In genomic region chr20:32365560-32365959, GRCh38 we compare ENCODE assay signal across 19 cellular contexts. TPM values are rescaled to one million over a fixed set of nuclear protein-coding genes. Genes with fewer than 3 reads are reported as not detected.
A peak's percentile ranks its signal among the peaks of the same experiment; 100 is the strongest.
DNase-seq lines count a peak whose midpoint lies in the region; ATAC-seq, FAIRE-seq and TF ChIP-seq lines count a peak whose summit lies in the region.
"Had no signal": no experiment of that assay in that cellular context is flagged by ENCODE, and none has a peak within 500 bp of the region (broad histone marks: within the 10 kb centered on the region; RNA-seq: fewer than 3 reads in every experiment).

No MANE protein-coding gene starts in this region.

- peaks cover 76% of the 10 kb centered on the region for H3K4me1 Mint-ChIP-seq in activated naive CD4-positive, alpha-beta T cell treated with anti-CD3 and anti-CD28 coated beads, Interleukin-2, amount 50 U/mL, for 24 hours
- peaks cover 78% of the 10 kb centered on the region for H3K4me1 Mint-ChIP-seq in activated naive CD8-positive, alpha-beta T cell treated with anti-CD3 and anti-CD28 coated beads for 36 hours
- H3K4me1 Mint-ChIP-seq in stimulated activated memory B cell treated with anti-CD40 and anti-IgM and Interleukin-4, amounts not matched to agents 10 μg/mL and 1 μg/mL and 100 μg/mL, for 72 hours: peaks cover 87% of the 10 kb centered on the region
- peaks cover 68% of the 10 kb centered on the region for H3K4me1 Mint-ChIP-seq in chondrocyte (ENCODE audit: low read depth)

- peak overlapping the region; percentile 49 for H3K4me3 Mint-ChIP-seq in activated naive CD4-positive, alpha-beta T cell treated with anti-CD3 and anti-CD28 coated beads, Interleukin-2, amount 50 U/mL, for 24 hours
- no peak overlapping the region for H3K4me3 Mint-ChIP-seq in activated naive CD8-positive, alpha-beta T cell treated with anti-CD3 and anti-CD28 coated beads for 36 hours
- H3K4me3 Mint-ChIP-seq in stimulated activated memory B cell treated with anti-CD40 and anti-IgM and Interleukin-4, amounts not matched to agents 10 μg/mL and 1 μg/mL and 100 μg/mL, for 72 hours: no peak overlapping the region
- H3K4me3 Mint-ChIP-seq in chondrocyte (ENCODE audit: unreplicated experiment): no peak overlapping the region
- H3K4me3 Mint-ChIP-seq: activated naive CD4-positive, alpha-beta T cell treated with anti-CD3 and anti-CD28 coated beads for 36 hours had no signal

- no peaks in the 10 kb centered on the region for H3K9me3 Mint-ChIP-seq in activated naive CD4-positive, alpha-beta T cell treated with anti-CD3 and anti-CD28 coated beads, Interleukin-2, amount 50 U/mL, for 24 hours
- no peaks in the 10 kb centered on the region for H3K9me3 Mint-ChIP-seq in activated naive CD8-positive, alpha-beta T cell treated with anti-CD3 and anti-CD28 coated beads for 36 hours
- H3K9me3 Mint-ChIP-seq in stimulated activated memory B cell treated with anti-CD40 and anti-IgM and Interleukin-4, amounts not matched to agents 10 μg/mL and 1 μg/mL and 100 μg/mL, for 72 hours: no peaks in the 10 kb centered on the region
- H3K9me3 Mint-ChIP-seq in chondrocyte (ENCODE audit: low read depth): no peaks in the 10 kb centered on the region
- H3K9me3 Mint-ChIP-seq: activated naive CD4-positive, alpha-beta T cell treated with anti-CD3 and anti-CD28 coated beads for 36 hours had no signal

- no peaks in the 10 kb centered on the region for H3K27me3 Mint-ChIP-seq in activated naive CD4-positive, alpha-beta T cell treated with anti-CD3 and anti-CD28 coated beads, Interleukin-2, amount 50 U/mL, for 24 hours
- no peaks in the 10 kb centered on the region for H3K27me3 Mint-ChIP-seq in activated naive CD8-positive, alpha-beta T cell treated with anti-CD3 and anti-CD28 coated beads for 36 hours
- H3K27me3 Mint-ChIP-seq in stimulated activated memory B cell treated with anti-CD40 and anti-IgM and Interleukin-4, amounts not matched to agents 10 μg/mL and 1 μg/mL and 100 μg/mL, for 72 hours: no peaks in the 10 kb centered on the region
- H3K27me3 Mint-ChIP-seq in chondrocyte (ENCODE audit: low read depth): no peaks in the 10 kb centered on the region

- ATAC-seq in stimulated activated memory B cell treated with anti-CD40 and anti-IgM and Interleukin-4, amounts not matched to agents 10 μg/mL and 1 μg/mL and 100 μg/mL, for 72 hours: no peak
- ATAC-seq: body of pancreas had no signal

- TF ChIP-seq CTCF in chondrocyte (IDR thresholded peaks at IDR 0.05): no peak

- no peak for TF ChIP-seq POLR2A in H54 (IDR thresholded peaks at IDR 0.05; ENCODE audit: low read depth, low read length)

- H3K27ac Mint-ChIP-seq in activated naive CD4-positive, alpha-beta T cell treated with anti-CD3 and anti-CD28 coated beads, Interleukin-2, amount 50 U/mL, for 24 hours: no peak overlapping the region
- peak overlapping the region; percentile 61 for H3K27ac Mint-ChIP-seq in activated naive CD8-positive, alpha-beta T cell treated with anti-CD3 and anti-CD28 coated beads for 36 hours
- H3K27ac Mint-ChIP-seq in stimulated activated memory B cell treated with anti-CD40 and anti-IgM and Interleukin-4, amounts not matched to agents 10 μg/mL and 1 μg/mL and 100 μg/mL, for 72 hours: peak overlapping the region; percentile 17
- H3K27ac Mint-ChIP-seq in chondrocyte (ENCODE audit: unreplicated experiment): no peak overlapping the region

- no peak for FAIRE-seq in H54 (lab: Jason Lieb, UNC)
- FAIRE-seq: K562 had no signal

- DNase-seq in activated naive CD4-positive, alpha-beta T cell treated with anti-CD3 and anti-CD28 coated beads, Interleukin-2, amount 50 U/mL, for 16 hours: no peak
- DNase-seq in NCI-H2171 treated with DMSO at 0.1 percent for 48 hours (lab: John Stamatoyannopoulos, UW) (peak; percentile 99), H54 (ENCODE audit: insufficient read length, low spot score) (no peak), GM19240 (ENCODE audit: insufficient read length, low spot score) (no peak), chondrocyte (ENCODE audit: low spot score) (no peak)
- DNase-seq in activated naive CD8-positive, alpha-beta T cell treated with anti-CD3 and anti-CD28 coated beads for 36 hours: no peak
- DNase-seq: activated naive CD4-positive, alpha-beta T cell treated with anti-CD3 and anti-CD28 coated beads for 36 hours; body of pancreas; COR-L47; dermis blood vessel endothelial cell; esophagus squamous epithelium; head of caudate nucleus; NCI-H2107; NK-92 treated with Interleukin-12 subunit alpha and Interleukin-12 subunit beta, amount 100 ng/mL, for 24 hours; ovary; WERI-Rb-1 had no signal

- H3K36me3 Mint-ChIP-seq in activated naive CD4-positive, alpha-beta T cell treated with anti-CD3 and anti-CD28 coated beads, Interleukin-2, amount 50 U/mL, for 24 hours: peaks cover 10% of the 10 kb centered on the region
- peaks cover 32% of the 10 kb centered on the region for H3K36me3 Mint-ChIP-seq in activated naive CD8-positive, alpha-beta T cell treated with anti-CD3 and anti-CD28 coated beads for 36 hours
- H3K36me3 Mint-ChIP-seq in stimulated activated memory B cell treated with anti-CD40 and anti-IgM and Interleukin-4, amounts not matched to agents 10 μg/mL and 1 μg/mL and 100 μg/mL, for 72 hours: peaks cover 14% of the 10 kb centered on the region
- peaks cover 6% of the 10 kb centered on the region for H3K36me3 Mint-ChIP-seq in chondrocyte (ENCODE audit: low read depth)

RNA-seq across cellular contexts. Expression of gene ASXL1, which starts 7.4 kb away (rescaled TPM):
- 100 to 1,000 TPM in 1 of 2 experiments, 10 to 100 TPM in 1; 97.5 to 100 TPM for total RNA-seq in activated naive CD8-positive, alpha-beta T cell treated with anti-CD3 and anti-CD28 coated beads for 36 hours
- total RNA-seq in chondrocyte: 59.9 to 92.6 TPM (median 78.9 TPM) in 3 replicates

Comparison
In these comparisons a context has a peak if more than half of its experiments do, and no peak if none do; other contexts are left out.
1. H3K27ac Mint-ChIP-seq: peak in activated naive CD8-positive, alpha-beta T cell treated with anti-CD3 and anti-CD28 coated beads for 36 hours (single experiment) and stimulated activated memory B cell treated with anti-CD40 and anti-IgM and Interleukin-4, amounts not matched to agents 10 μg/mL and 1 μg/mL and 100 μg/mL, for 72 hours (single experiment); none in activated naive CD4-positive, alpha-beta T cell treated with anti-CD3 and anti-CD28 coated beads, Interleukin-2, amount 50 U/mL, for 24 hours (single experiment) and chondrocyte (single experiment).